27 cellular contexts compared by ENCODE assay signal in genomic region chr14:87686736-87687135, GRCh38.
"Had no signal": no experiment of that assay in that cellular context is flagged by ENCODE, and none has a peak within 500 bp of the region (broad histone marks: within the 10 kb centered on the region; RNA-seq: fewer than 3 reads in every experiment).

No MANE protein-coding gene starts in this region.

- H3K9me3 Mint-ChIP-seq: memory B cell; natural killer cell treated with Interleukin-12 subunit alpha and Interleukin-12 subunit beta and Interleukin-15 and Interleukin-18, amount 100 ng/mL, for 72 hours; stimulated activated naive CD8-positive, alpha-beta T cell treated with anti-CD3 and anti-CD28 coated beads, Interleukin-15, Interleukin-2, amounts not matched to agents 100 ng/mL and 50 ng/mL, for 24 hours had no signal

- H3K4me1 ChIP-seq: heart right ventricle, left ventricle myocardium inferior, parathyroid adenoma, prostate gland, right lobe of liver, suprapubic skin, tibial artery, vagina had no signal

- H3K4me3 Mint-ChIP-seq: memory B cell; naive thymus-derived CD4-positive, alpha-beta T cell; natural killer cell treated with Interleukin-12 subunit alpha and Interleukin-12 subunit beta and Interleukin-15 and Interleukin-18, amount 100 ng/mL, for 72 hours; neural progenitor cell; stimulated activated naive CD8-positive, alpha-beta T cell treated with anti-CD3 and anti-CD28 coated beads, Interleukin-15, Interleukin-2, amounts not matched to agents 100 ng/mL and 50 ng/mL, for 24 hours had no signal

- ATAC-seq: heart right ventricle; mucosa of descending colon; naive thymus-derived CD4-positive, alpha-beta T cell; natural killer cell treated with Interleukin-12 subunit alpha and Interleukin-12 subunit beta and Interleukin-15 and Interleukin-18, amount 100 ng/mL, for 72 hours; right lobe of liver had no signal

- H3K27ac Mint-ChIP-seq: memory B cell; naive thymus-derived CD4-positive, alpha-beta T cell; natural killer cell treated with Interleukin-12 subunit alpha and Interleukin-12 subunit beta and Interleukin-15 and Interleukin-18, amount 100 ng/mL, for 72 hours; neural progenitor cell; stimulated activated naive CD8-positive, alpha-beta T cell treated with anti-CD3 and anti-CD28 coated beads, Interleukin-15, Interleukin-2, amounts not matched to agents 100 ng/mL and 50 ng/mL, for 24 hours had no signal

- H3K36me3 ChIP-seq: heart right ventricle, left ventricle myocardium inferior, neural progenitor cell, neutrophil, prostate gland, right lobe of liver, suprapubic skin, thoracic aorta, tibial artery, vagina had no signal

- DNase-seq: heart right ventricle; islet precursor cell; left ventricle myocardium inferior; midbrain; mucosa of descending colon; naive thymus-derived CD4-positive, alpha-beta T cell; occipital lobe; right lobe of liver; stimulated activated CD4-positive, alpha-beta T cell treated with anti-CD3 and anti-CD28 coated beads, Interleukin-12 subunit alpha, Interleukin-12 subunit beta, amount 100 ng/mL, for 4 hours; stimulated activated CD4-positive, alpha-beta T cell treated with anti-CD3 and anti-CD28 coated beads, Interleukin-15, amount 100 ng/mL, for 24 hours; stimulated activated CD4-positive, alpha-beta T cell treated with anti-CD3 and anti-CD28 coated beads, Interleukin-2, amount 100 ng/mL, for 24 hours; stimulated activated CD4-positive, alpha-beta T cell treated with anti-CD3 and anti-CD28 coated beads, Interleukin-4, amount 100 ng/mL, for 1 hour; stimulated activated naive CD4-positive, alpha-beta T cell; tibial artery; trophoblast cell had no signal

- H3K4me1 Mint-ChIP-seq: memory B cell; naive thymus-derived CD4-positive, alpha-beta T cell had no signal

- H3K4me3 ChIP-seq: heart right ventricle, hepatocyte, left ventricle myocardium inferior, lung, mucosa of descending colon, neural progenitor cell, prostate gland, right lobe of liver, suprapubic skin, thoracic aorta, tibial artery, vagina had no signal

- H3K9me3 ChIP-seq: neutrophil, prostate gland, right lobe of liver, suprapubic skin, vagina had no signal

- H3K36me3 Mint-ChIP-seq: memory B cell; naive thymus-derived CD4-positive, alpha-beta T cell; natural killer cell treated with Interleukin-12 subunit alpha and Interleukin-12 subunit beta and Interleukin-15 and Interleukin-18, amount 100 ng/mL, for 72 hours; neural progenitor cell had no signal

- H3K27me3 Mint-ChIP-seq: memory B cell had no signal

- H3K27me3 ChIP-seq: hepatocyte, neural progenitor cell, neutrophil, right lobe of liver, suprapubic skin, tibial artery, vagina had no signal
